18 cellular contexts compared by ENCODE assay signal in the genomic region with DNA sequence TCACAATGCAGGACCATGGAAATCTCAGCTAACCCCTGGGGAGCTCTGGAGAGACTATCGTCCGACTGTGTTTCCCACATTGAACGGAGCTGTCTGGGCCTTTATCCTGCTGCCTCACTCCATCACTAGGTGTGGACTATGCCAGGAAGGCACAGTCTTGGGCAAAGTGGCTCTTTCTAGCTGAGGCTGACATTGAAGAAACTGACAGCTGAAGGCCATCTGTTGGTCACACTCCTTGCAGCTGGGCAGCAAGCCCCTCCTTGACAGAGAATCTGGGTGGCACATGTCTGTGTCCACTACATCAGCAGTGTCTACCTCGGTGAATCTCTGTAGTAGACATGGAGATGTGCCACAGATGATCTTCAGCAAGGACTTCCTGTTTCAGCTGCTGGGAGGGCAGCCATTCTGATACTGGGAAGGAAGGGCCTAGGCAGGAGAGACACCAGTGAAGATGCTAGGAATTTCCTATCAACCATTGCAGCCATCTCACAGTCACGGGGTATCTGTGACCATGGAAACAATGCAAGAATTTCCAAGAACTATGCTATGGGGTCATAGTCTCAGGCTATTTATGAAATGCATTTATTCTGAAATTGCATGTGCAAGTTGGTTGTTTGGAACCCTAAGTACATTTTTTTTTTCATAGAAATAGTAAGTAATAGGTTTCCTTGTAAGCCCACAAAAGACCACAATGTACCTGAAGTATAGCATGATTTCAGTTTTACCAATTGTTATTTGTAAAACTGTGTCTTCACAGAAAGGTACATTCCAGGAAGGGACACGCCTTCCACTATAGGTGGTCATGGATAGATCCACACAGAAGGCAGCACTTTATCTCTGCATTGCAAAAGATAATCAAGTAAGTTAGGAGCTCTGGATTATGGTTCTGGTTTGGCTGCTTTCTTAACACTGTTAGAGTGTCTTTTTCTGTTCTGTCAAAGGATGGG.
A peak's percentile ranks its signal among the peaks of the same experiment; 100 is the strongest.
DNase-seq lines count a peak whose midpoint lies in the region; ATAC-seq and TF ChIP-seq lines count a peak whose summit lies in the region.
"Had no signal": no experiment of that assay in that cellular context is flagged by ENCODE, and none has a peak within 500 bp of the region (broad histone marks: within the 10 kb centered on the region; RNA-seq: fewer than 3 reads in every experiment).

No MANE protein-coding gene starts in this region.

- WGBS in endodermal cell (ENCODE audit: insufficient coverage in 1 of 2, insufficient read length in 1 of 2), 2 experiments = 73 to 78% methylated on average over 4 to 6 of the region's 6 CpGs

- H3K27ac ChIP-seq in endodermal cell (ENCODE audit: low read depth, low read length) = peak overlapping the region; percentile 19
- H3K27ac ChIP-seq: heart left ventricle had no signal

- no peak overlapping the region for H3K4me3 ChIP-seq in endodermal cell (ENCODE audit: low read length)
- H3K4me3 ChIP-seq: heart left ventricle, lung, Peyer's patch had no signal

- peaks cover 85% of the 10 kb centered on the region for H3K4me1 Mint-ChIP-seq in activated T-cell treated with anti-CD3 and anti-CD28 coated beads, Interleukin-2, amount 50 U/mL, for 24 hours (ENCODE audit: low read depth)
- peaks cover 76% of the 10 kb centered on the region for H3K4me1 Mint-ChIP-seq in activated CD4-positive, alpha-beta memory T cell treated with anti-CD3 and anti-CD28 coated beads for 36 hours (ENCODE audit: low read depth)
- H3K4me1 Mint-ChIP-seq in endodermal cell (peaks cover 22% of the 10 kb centered on the region), progenitor cell of endocrine pancreas (ENCODE audit: low read depth) (no peaks in the 10 kb centered on the region)
- peaks cover 95% of the 10 kb centered on the region for H3K4me1 Mint-ChIP-seq in stimulated activated naive CD8-positive, alpha-beta T cell treated with anti-CD3 and anti-CD28 coated beads, Interleukin-15, amount 100 ng/mL, for 72 hours

- no peaks in the 10 kb centered on the region for H3K36me3 Mint-ChIP-seq in activated T-cell treated with anti-CD3 and anti-CD28 coated beads, Interleukin-2, amount 50 U/mL, for 24 hours (ENCODE audit: low read depth)
- no peaks in the 10 kb centered on the region for H3K36me3 Mint-ChIP-seq in activated CD4-positive, alpha-beta memory T cell treated with anti-CD3 and anti-CD28 coated beads for 36 hours
- H3K36me3 Mint-ChIP-seq in endodermal cell (ENCODE audit: low read depth) = no peaks in the 10 kb centered on the region
- H3K36me3 Mint-ChIP-seq in progenitor cell of endocrine pancreas (ENCODE audit: insufficient read depth) = no peaks in the 10 kb centered on the region
- H3K36me3 Mint-ChIP-seq: naive B cell had no signal

- H3K4me1 ChIP-seq in endodermal cell (ENCODE audit: control insufficient read depth, insufficient read depth, low read length) = peaks cover 5% of the 10 kb centered on the region

- H3K9ac ChIP-seq in endodermal cell (ENCODE audit: extremely low read depth, low read length, poor library complexity, severe bottlenecking) = no peak overlapping the region

- POLR2A ChIA-PET in activated CD4-positive, alpha-beta memory T cell treated with anti-CD3 and anti-CD28 coated beads for 36 hours (lab: Charles Lee) = interaction anchor here (0.9 to 2.2 kb wide), 6 partner anchors 64 to 333 kb away, joined by 3 to 6 read pairs (median 4); partner anchors contain the start of genes DARS1 and MCM6

- CTCF ChIA-PET in activated CD4-positive, alpha-beta memory T cell treated with anti-CD3 and anti-CD28 coated beads for 36 hours (lab: Charles Lee) = interaction anchor here (1.1 to 1.7 kb wide), 5 partner anchors 64 to 335 kb away, joined by 3 to 6 read pairs (median 4); partner anchors contain the start of gene DARS1

- no peaks in the 10 kb centered on the region for H3K9me3 ChIP-seq in endodermal cell (ENCODE audit: control insufficient read depth, low read length)
- H3K9me3 ChIP-seq: heart left ventricle, Peyer's patch had no signal

- peak; percentile 37 for ATAC-seq in stimulated activated naive CD8-positive, alpha-beta T cell treated with anti-CD3 and anti-CD28 coated beads, Interleukin-15, amount 100 ng/mL, for 72 hours
- ATAC-seq: heart left ventricle had no signal

- intact Hi-C loops in activated CD4-positive, alpha-beta memory T cell treated with anti-CD3 and anti-CD28 coated beads for 36 hours (cut with micrococcal nuclease) = loop anchor here (1.0 kb wide), 1 partner anchor 8 kb away; no protein-coding TSS in a partner anchor

- no peaks in the 10 kb centered on the region for H3K36me3 ChIP-seq in endodermal cell (ENCODE audit: control insufficient read depth, insufficient read depth, low read length)
- H3K36me3 ChIP-seq: heart left ventricle, Peyer's patch had no signal

- H3K4me3 Mint-ChIP-seq in activated T-cell treated with anti-CD3 and anti-CD28 coated beads, Interleukin-2, amount 50 U/mL, for 24 hours = peak overlapping the region; percentile 39
- H3K4me3 Mint-ChIP-seq in activated CD4-positive, alpha-beta memory T cell treated with anti-CD3 and anti-CD28 coated beads for 36 hours = peak overlapping the region; percentile 37
- no peak overlapping the region for H3K4me3 Mint-ChIP-seq in endodermal cell
- peak overlapping the region; percentile 59 to 82 for H3K4me3 Mint-ChIP-seq in stimulated activated naive CD8-positive, alpha-beta T cell treated with anti-CD3 and anti-CD28 coated beads, Interleukin-15, amount 100 ng/mL, for 72 hours
- no peak overlapping the region for H3K4me3 Mint-ChIP-seq in progenitor cell of endocrine pancreas (ENCODE audit: low read depth)
- H3K4me3 Mint-ChIP-seq: naive B cell had no signal

- peak overlapping the region; percentile 96 for H3K27ac Mint-ChIP-seq in activated T-cell treated with anti-CD3 and anti-CD28 coated beads, Interleukin-2, amount 50 U/mL, for 24 hours
- H3K27ac Mint-ChIP-seq in activated CD4-positive, alpha-beta memory T cell treated with anti-CD3 and anti-CD28 coated beads for 36 hours = peak overlapping the region; percentile 99
- H3K27ac Mint-ChIP-seq in endodermal cell = no peak overlapping the region
- peak overlapping the region; percentile 98 to 99 for H3K27ac Mint-ChIP-seq in stimulated activated naive CD8-positive, alpha-beta T cell treated with anti-CD3 and anti-CD28 coated beads, Interleukin-15, amount 100 ng/mL, for 72 hours
- H3K27ac Mint-ChIP-seq in progenitor cell of endocrine pancreas = no peak overlapping the region

- no peaks in the 10 kb centered on the region for H3K9me3 Mint-ChIP-seq in activated T-cell treated with anti-CD3 and anti-CD28 coated beads, Interleukin-2, amount 50 U/mL, for 24 hours
- no peaks in the 10 kb centered on the region for H3K9me3 Mint-ChIP-seq in activated CD4-positive, alpha-beta memory T cell treated with anti-CD3 and anti-CD28 coated beads for 36 hours
- H3K9me3 Mint-ChIP-seq in endodermal cell = no peaks in the 10 kb centered on the region
- no peaks in the 10 kb centered on the region for H3K9me3 Mint-ChIP-seq in stimulated activated naive CD8-positive, alpha-beta T cell treated with anti-CD3 and anti-CD28 coated beads, Interleukin-15, amount 100 ng/mL, for 72 hours
- H3K9me3 Mint-ChIP-seq in progenitor cell of endocrine pancreas (ENCODE audit: low read depth) = no peaks in the 10 kb centered on the region

- H3K27me3 ChIP-seq in endodermal cell (ENCODE audit: control insufficient read depth, insufficient read depth, low read length, poor library complexity, severe bottlenecking) = peaks cover 4% of the 10 kb centered on the region
- H3K27me3 ChIP-seq: Peyer's patch had no signal

- TF ChIP-seq CTCF in endodermal cell (conservative IDR thresholded peaks at IDR 0.05) = no peak
- no peak for TF ChIP-seq CTCF in progenitor cell of endocrine pancreas (IDR thresholded peaks at IDR 0.05; ENCODE audit: unreplicated experiment)

- no peaks in the 10 kb centered on the region for H3K27me3 Mint-ChIP-seq in activated T-cell treated with anti-CD3 and anti-CD28 coated beads, Interleukin-2, amount 50 U/mL, for 24 hours
- H3K27me3 Mint-ChIP-seq in activated CD4-positive, alpha-beta memory T cell treated with anti-CD3 and anti-CD28 coated beads for 36 hours = no peaks in the 10 kb centered on the region
- H3K27me3 Mint-ChIP-seq in endodermal cell (ENCODE audit: insufficient read depth) (peaks cover 12% of the 10 kb centered on the region), progenitor cell of endocrine pancreas (peaks cover 4% of the 10 kb centered on the region)
- H3K27me3 Mint-ChIP-seq in stimulated activated naive CD8-positive, alpha-beta T cell treated with anti-CD3 and anti-CD28 coated beads, Interleukin-15, amount 100 ng/mL, for 72 hours = no peaks in the 10 kb centered on the region
- H3K27me3 Mint-ChIP-seq: naive B cell had no signal

- no peak for DNase-seq in activated T-cell treated with anti-CD3 and anti-CD28 coated beads, Interleukin-2, amount 50 U/mL, for 24 hours
- no peak for DNase-seq in activated T-cell treated with anti-CD3 and anti-CD28 coated beads, Interleukin-2, amount 50 U/mL, for 1 hour
- peak; percentile 34 for DNase-seq in activated CD4-positive, alpha-beta memory T cell treated with anti-CD3 and anti-CD28 coated beads for 36 hours
- no peak for DNase-seq in endodermal cell
- DNase-seq in stimulated activated naive CD8-positive, alpha-beta T cell treated with anti-CD3 and anti-CD28 coated beads, Interleukin-15, amount 100 ng/mL, for 72 hours = peak in 1 of 2 donors; percentile 30
- no peak for DNase-seq in DMS 273 treated with DMSO at 0.1 percent for 48 hours (lab: John Stamatoyannopoulos, UW)
- no peak for DNase-seq in NCI-H1930 (lab: John Stamatoyannopoulos, UW)
- no peak for DNase-seq in progenitor cell of endocrine pancreas (ENCODE audit: low spot score, unreplicated experiment)
- DNase-seq: amniotic stem cell; central memory CD4-positive, alpha-beta T cell; DND-41; effector CD8-positive, alpha-beta T cell; heart left ventricle; Karpas-422; naive B cell; NCI-H1417 treated with DMSO at 0.1 percent for 48 hours; Peyer's patch had no signal

Comparison
In these comparisons a context has a peak if more than half of its experiments do, and no peak if none do; other contexts are left out.
1. H3K27ac Mint-ChIP-seq: peak in activated T-cell treated with anti-CD3 and anti-CD28 coated beads, Interleukin-2, amount 50 U/mL, for 24 hours (single experiment), activated CD4-positive, alpha-beta memory T cell treated with anti-CD3 and anti-CD28 coated beads for 36 hours (single experiment) and stimulated activated naive CD8-positive, alpha-beta T cell treated with anti-CD3 and anti-CD28 coated beads, Interleukin-15, amount 100 ng/mL, for 72 hours (2 of 2); none in endodermal cell (single experiment) and progenitor cell of endocrine pancreas (single experiment).
2. H3K4me3 Mint-ChIP-seq: peak in activated T-cell treated with anti-CD3 and anti-CD28 coated beads, Interleukin-2, amount 50 U/mL, for 24 hours (single experiment), activated CD4-positive, alpha-beta memory T cell treated with anti-CD3 and anti-CD28 coated beads for 36 hours (single experiment) and stimulated activated naive CD8-positive, alpha-beta T cell treated with anti-CD3 and anti-CD28 coated beads, Interleukin-15, amount 100 ng/mL, for 72 hours (2 of 2); none in endodermal cell (single experiment) and progenitor cell of endocrine pancreas (single experiment).